ENCODE assay signal across 2 cellular contexts in genomic region chr20:44735816-44736169, GRCh38.
TF ChIP-seq lines count a peak whose summit lies in the region.

No MANE protein-coding gene starts in this region.

TF ChIP-seq in IMR-90, 13 proteins besides CTCF, POLR2A, EP300 and RAD21:
- no peak for TF ChIP-seq CEBPB (IDR thresholded peaks at IDR 0.05; ENCODE audit: low read depth, low read length)
- no peak for TF ChIP-seq SMC3 (IDR thresholded peaks at IDR 0.05; ENCODE audit: low read depth, low read length)
- no peak for TF ChIP-seq RFX5 (IDR thresholded peaks at IDR 0.05; ENCODE audit: low read depth, low read length)
- TF ChIP-seq CHD1 (IDR thresholded peaks at IDR 0.05; ENCODE audit: low read depth, low read length), result no peak
- TF ChIP-seq NFE2L2 (IDR thresholded peaks at IDR 0.05; ENCODE audit: low read depth, low read length), result no peak
- TF ChIP-seq USF2 (IDR thresholded peaks at IDR 0.05; ENCODE audit: low read depth, low read length), result no peak
- no peak for TF ChIP-seq BHLHE40 (IDR thresholded peaks at IDR 0.05; ENCODE audit: low read depth, low read length)
- TF ChIP-seq MXI1 (IDR thresholded peaks at IDR 0.05; ENCODE audit: borderline replicate concordance, low read depth, low read length), result no peak
- TF ChIP-seq RCOR1 (IDR thresholded peaks at IDR 0.05; ENCODE audit: insufficient replicate concordance, low read length), result no peak

TF ChIP-seq in K562, 482 proteins besides CTCF, POLR2A, EP300 and RAD21:
- TF ChIP-seq ILK (tag; IDR thresholded peaks at IDR 0.05; ENCODE audit: borderline replicate concordance, low read depth) (0 out of 2 replicates have a peak, but pooled peaks have one; percentile 17), ZFPM2 (CRISPR knock-in tag; IDR thresholded peaks at IDR 0.05) (no peak), ZNF740 (CRISPR knock-in tag; IDR thresholded peaks at IDR 0.05) (no peak), ZNF740 (tag; IDR thresholded peaks at IDR 0.05) (peak in 1 of 2 experiments; percentile 77; a peak in 2 of 4 replicates), TEAD1 (CRISPR knock-in tag; IDR thresholded peaks at IDR 0.05) (0 out of 4 replicates have a peak, but pooled peaks of 1 of the 2 experiments have one; percentile 32), ZBTB7A (IDR thresholded peaks at IDR 0.05; ENCODE audit: borderline replicate concordance, control insufficient read depth, low read depth, low read length) (no peak), FOXJ2 (tag; IDR thresholded peaks at IDR 0.05) (0 out of 2 replicates have a peak, but pooled peaks have one; percentile 20), ZNF395 (CRISPR knock-in tag; IDR thresholded peaks at IDR 0.05) (peak; percentile 65), MAZ (CRISPR knock-in tag; conservative IDR thresholded peaks at IDR 0.05 in 1 of 2, IDR thresholded peaks at IDR 0.05 in 1 of 2) (no peak), EP400 (IDR thresholded peaks at IDR 0.05) (no peak), PRPF4 (IDR thresholded peaks at IDR 0.05; ENCODE audit: insufficient read depth, low read depth, low read length, poor library complexity, severe bottlenecking) (no peak), ZNF311 (CRISPR knock-in tag; IDR thresholded peaks at IDR 0.05) (0 out of 2 replicates have a peak, but pooled peaks have one; percentile 50), PYGO2 (tag; IDR thresholded peaks at IDR 0.05) (0 out of 2 replicates have a peak, but pooled peaks have one; percentile 52), NR4A1 (CRISPR knock-in tag; IDR thresholded peaks at IDR 0.05) (no peak), NR4A1 (tag; IDR thresholded peaks at IDR 0.05) (peak; percentile 83; the same call in 1 of the 2 replicates), POLR2G (IDR thresholded peaks at IDR 0.05; ENCODE audit: low read depth, low read length) (no peak), REST (CRISPR knock-in tag; IDR thresholded peaks at IDR 0.05; ENCODE audit: low read depth) (no peak), DMBX1 (CRISPR knock-in tag; IDR thresholded peaks at IDR 0.05; ENCODE audit: borderline replicate concordance) (peak; percentile 53; the same call in 1 of the 2 replicates), GTF2A2 (tag; IDR thresholded peaks at IDR 0.05) (0 out of 2 replicates have a peak, but pooled peaks have one; percentile 52), STAT5B (CRISPR knock-in tag; IDR thresholded peaks at IDR 0.05) (0 out of 2 replicates have a peak, but pooled peaks have one; percentile 14), MIER1 (IDR thresholded peaks at IDR 0.05; ENCODE audit: low read depth) (no peak), ZNF449 (CRISPR knock-in tag; IDR thresholded peaks at IDR 0.05) (0 out of 2 replicates have a peak, but pooled peaks have one; percentile 45), BACH1 (tag; IDR thresholded peaks at IDR 0.05) (peak; percentile 55; the same call in 1 of the 2 replicates), CREB3 (tag; conservative IDR thresholded peaks at IDR 0.05; ENCODE audit: low read depth) (peak; percentile 89), HDAC8 (tag; IDR thresholded peaks at IDR 0.05) (0 out of 2 replicates have a peak, but pooled peaks have one; percentile 60), SMAD4 (CRISPR knock-in tag; conservative IDR thresholded peaks at IDR 0.05) (peak; percentile 45; the same call in 1 of the 2 replicates), PTTG1 (tag; IDR thresholded peaks at IDR 0.05; ENCODE audit: low read depth) (peak; percentile 82), MEF2D (tag; conservative IDR thresholded peaks at IDR 0.05; ENCODE audit: low read depth) (0 out of 2 replicates have a peak, but pooled peaks have one; percentile 46), ARID2 (IDR thresholded peaks at IDR 0.05) (no peak), PTRF (tag; IDR thresholded peaks at IDR 0.05) (peak; percentile 75), DDX20 (tag; IDR thresholded peaks at IDR 0.05; ENCODE audit: low read depth) (peak; percentile 76), ZNF584 (CRISPR knock-in tag; IDR thresholded peaks at IDR 0.05; ENCODE audit: low read depth) (peak; percentile 76; the same call in 1 of the 2 replicates), KLF6 (CRISPR knock-in tag; IDR thresholded peaks at IDR 0.05; ENCODE audit: borderline replicate concordance) (peak; percentile 48; the same call in 1 of the 2 replicates)
- TF ChIP-seq, protein P1, sequence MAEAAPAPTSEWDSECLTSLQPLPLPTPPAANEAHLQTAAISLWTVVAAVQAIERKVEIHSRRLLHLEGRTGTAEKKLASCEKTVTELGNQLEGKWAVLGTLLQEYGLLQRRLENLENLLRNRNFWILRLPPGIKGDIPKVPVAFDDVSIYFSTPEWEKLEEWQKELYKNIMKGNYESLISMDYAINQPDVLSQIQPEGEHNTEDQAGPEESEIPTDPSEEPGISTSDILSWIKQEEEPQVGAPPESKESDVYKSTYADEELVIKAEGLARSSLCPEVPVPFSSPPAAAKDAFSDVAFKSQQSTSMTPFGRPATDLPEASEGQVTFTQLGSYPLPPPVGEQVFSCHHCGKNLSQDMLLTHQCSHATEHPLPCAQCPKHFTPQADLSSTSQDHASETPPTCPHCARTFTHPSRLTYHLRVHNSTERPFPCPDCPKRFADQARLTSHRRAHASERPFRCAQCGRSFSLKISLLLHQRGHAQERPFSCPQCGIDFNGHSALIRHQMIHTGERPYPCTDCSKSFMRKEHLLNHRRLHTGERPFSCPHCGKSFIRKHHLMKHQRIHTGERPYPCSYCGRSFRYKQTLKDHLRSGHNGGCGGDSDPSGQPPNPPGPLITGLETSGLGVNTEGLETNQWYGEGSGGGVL (CRISPR knock-in tag; IDR thresholded peaks at IDR 0.05), result no peak
